ENCODE assay signal across 11 cellular contexts in genomic region chr13:50015750-50016149, GRCh38. TPM values are rescaled to one million over a fixed set of nuclear protein-coding genes. Genes with fewer than 3 reads are reported as not detected.
DNase-seq lines count a peak whose midpoint lies in the region; ATAC-seq and TF ChIP-seq lines count a peak whose summit lies in the region.
"Had no signal": no experiment of that assay in that cellular context is flagged by ENCODE, and none has a peak within 500 bp of the region (broad histone marks: within the 10 kb centered on the region; RNA-seq: fewer than 3 reads in every experiment).

No MANE protein-coding gene starts in this region.

- H3K36me3 Mint-ChIP-seq in GM23338 (ENCODE audit: low read depth) (peaks cover 41% of the 10 kb centered on the region), activated B cell treated with CpG ODN at 0.5 μM for 24 hours (ENCODE audit: low read depth) (peaks cover 76% of the 10 kb centered on the region)

- H3K27me3 ChIP-seq in GM23338 (ENCODE audit: insufficient read depth) = no peaks in the 10 kb centered on the region
- no peaks in the 10 kb centered on the region for H3K27me3 ChIP-seq in iPS-20b (ENCODE audit: insufficient read depth, low read length)
- no peaks in the 10 kb centered on the region for H3K27me3 ChIP-seq in skeletal muscle tissue (ENCODE audit: control insufficient read depth in 3 of 3, insufficient read depth in 3 of 3, low read length in 3 of 3)
- no peaks in the 10 kb centered on the region for H3K27me3 ChIP-seq in MM.1S (replicated peaks; ENCODE audit: insufficient read depth, low read length)

- ATAC-seq in GM23338 = peak; percentile 87
- no peak for ATAC-seq in activated B cell treated with CpG ODN at 0.5 μM for 24 hours (ENCODE audit: low read depth)
- ATAC-seq in GM21381 (IDR thresholded peaks at IDR 0.05; ENCODE audit: unreplicated experiment) = no peak
- ATAC-seq: activated CD4-positive, alpha-beta T cell treated with anti-CD3 and anti-CD28 coated beads for 36 hours had no signal

- H3K4me3 Mint-ChIP-seq in GM23338 (peak overlapping the region; percentile 5; the same call in 1 of the 3 replicates), activated B cell treated with CpG ODN at 0.5 μM for 24 hours (no peak overlapping the region)
- H3K4me3 Mint-ChIP-seq: activated CD4-positive, alpha-beta T cell treated with anti-CD3 and anti-CD28 coated beads for 36 hours had no signal

- no peak overlapping the region for H2AFZ ChIP-seq in GM23338
- H2AFZ ChIP-seq in MM.1S (ENCODE audit: low read length) = no peak overlapping the region

- POLR2A ChIA-PET in activated B cell treated with CpG ODN at 0.5 μM for 24 hours (lab: Charles Lee) = interaction anchor here (6.4 kb wide), 1 partner anchor 19 kb away, joined by 23 read pairs; the partner anchor contains the start of gene TRIM13

- no peaks in the 10 kb centered on the region for H3F3A ChIP-seq in GM23338 (replicated peaks; ENCODE audit: low read depth)
- no peaks in the 10 kb centered on the region for H3F3A ChIP-seq in MM.1S (ENCODE audit: insufficient read depth, low read length)

- H4K20me1 ChIP-seq in GM23338 (replicated peaks; ENCODE audit: insufficient read depth) (no peaks in the 10 kb centered on the region), MM.1S (ENCODE audit: insufficient read depth, low read length) (no peaks in the 10 kb centered on the region)

- H3K4me1 ChIP-seq in GM23338 (ENCODE audit: insufficient read depth) = peaks cover 11% of the 10 kb centered on the region
- H3K4me1 ChIP-seq in iPS-20b (ENCODE audit: insufficient read depth, low read length) = peaks cover 17% of the 10 kb centered on the region
- H3K4me1 ChIP-seq in skeletal muscle tissue (ENCODE audit: control insufficient read depth in 3 of 3, insufficient read depth in 3 of 3, low read length in 3 of 3) = peaks cover 4 to 20% (median 8%) of the 10 kb centered on the region in 3 donors
- no peaks in the 10 kb centered on the region for H3K4me1 ChIP-seq in MM.1S (ENCODE audit: low read length)

- H3K4me3 ChIP-seq in GM23338 = 0 out of 2 replicates have a peak overlapping the region, but pooled peaks have one; percentile 3
- H3K4me3 ChIP-seq in iPS-20b (ENCODE audit: low read length) = peak overlapping the region; percentile 28; the same call in 1 of the 2 replicates
- H3K4me3 ChIP-seq in skeletal muscle tissue (ENCODE audit: low read length in 3 of 3) = no peak overlapping the region
- H3K4me3 ChIP-seq in MM.1S (ENCODE audit: low read length) = no peak overlapping the region

- TF ChIP-seq CTCF in GM23338 (conservative IDR thresholded peaks at IDR 0.05; ENCODE audit: low read depth in 2 of 2) (no peak), activated B cell treated with CpG ODN at 0.5 μM for 24 hours (IDR thresholded peaks at IDR 0.05) (no peak), MM.1S (IDR thresholded peaks at IDR 0.05; ENCODE audit: low read length) (no peak)

- H3K9me3 Mint-ChIP-seq in GM23338 = no peaks in the 10 kb centered on the region
- H3K9me3 Mint-ChIP-seq in activated B cell treated with CpG ODN at 0.5 μM for 24 hours = no peaks in the 10 kb centered on the region

- H3K4me2 ChIP-seq in GM23338 (peak overlapping the region; percentile 68), MM.1S (ENCODE audit: low read depth, low read length) (no peak overlapping the region)

- H3K36me3 ChIP-seq in GM23338 (ENCODE audit: insufficient read depth) = no peaks in the 10 kb centered on the region; the same call in 1 of the 2 replicates
- H3K36me3 ChIP-seq in iPS-20b (ENCODE audit: insufficient read depth, low read depth, low read length) = peaks cover 30% of the 10 kb centered on the region
- peaks cover 7 to 29% (median 21%) of the 10 kb centered on the region in 3 donors for H3K36me3 ChIP-seq in skeletal muscle tissue (ENCODE audit: control insufficient read depth in 3 of 3, insufficient read depth in 3 of 3, low read length in 3 of 3)
- H3K36me3 ChIP-seq in MM.1S (replicated peaks; ENCODE audit: insufficient read depth, low read length) = no peaks in the 10 kb centered on the region

- H3K9ac ChIP-seq in iPS-20b (ENCODE audit: low read depth, low read length) (peak overlapping the region; percentile 7; the same call in 1 of the 2 replicates), skeletal muscle tissue (ENCODE audit: low read depth in 1 of 3, low read length in 3 of 3) (no peak overlapping the region), MM.1S (ENCODE audit: low read length) (no peak overlapping the region)

- H3K79me2 ChIP-seq in GM23338 (replicated peaks; ENCODE audit: insufficient read depth) (peaks cover 14% of the 10 kb centered on the region), MM.1S (ENCODE audit: low read length) (no peaks in the 10 kb centered on the region)

- DNase-seq in GM23338 (ENCODE audit: low spot score) = peak; percentile 29
- no peak for DNase-seq in activated B cell treated with CpG ODN at 0.5 μM for 24 hours
- DNase-seq in activated CD8-positive, alpha-beta memory T cell treated with anti-CD3 and anti-CD28 coated beads, Interleukin-2, amount 50 U/mL, for 4 hours = no peak
- no peak for DNase-seq in MM.1S
- DNase-seq: activated CD4-positive, alpha-beta T cell treated with anti-CD3 and anti-CD28 coated beads for 36 hours; activated gamma-delta T cell; COR-L47; NCI-H1092 had no signal

- peak overlapping the region; percentile 91 for H3K27ac ChIP-seq in GM23338 (ENCODE audit: low read depth)
- no peak overlapping the region for H3K27ac ChIP-seq in iPS-20b (ENCODE audit: low read length)
- H3K27ac ChIP-seq in skeletal muscle tissue (ENCODE audit: low read depth, low read length) = peak overlapping the region; percentile 17
- H3K27ac ChIP-seq in MM.1S (ENCODE audit: low read length) = no peak overlapping the region

- H3K27me3 Mint-ChIP-seq in GM23338 (ENCODE audit: insufficient read depth, low read depth, poor library complexity) = peaks cover 2% of the 10 kb centered on the region
- no peaks in the 10 kb centered on the region for H3K27me3 Mint-ChIP-seq in activated B cell treated with CpG ODN at 0.5 μM for 24 hours
- H3K27me3 Mint-ChIP-seq: activated CD4-positive, alpha-beta T cell treated with anti-CD3 and anti-CD28 coated beads for 36 hours had no signal

- CTCF ChIA-PET in activated B cell treated with CpG ODN at 0.5 μM for 24 hours (lab: Charles Lee) = interaction anchor here (1.4 kb wide), 1 partner anchor 12 kb away, joined by 3 read pairs; no protein-coding TSS in a partner anchor

- H3K9me2 ChIP-seq in GM23338 (ENCODE audit: insufficient read depth) (no peaks in the 10 kb centered on the region; the same call in 1 of the 2 replicates), MM.1S (replicated peaks; ENCODE audit: insufficient read depth, low read length) (no peaks in the 10 kb centered on the region)

- H3K9me3 ChIP-seq in iPS-20b (ENCODE audit: insufficient read depth, low read depth, low read length) = no peaks in the 10 kb centered on the region
- H3K9me3 ChIP-seq in skeletal muscle tissue (ENCODE audit: control insufficient read depth in 3 of 3, low read length in 3 of 3) = no peaks in the 10 kb centered on the region
- no peaks in the 10 kb centered on the region for H3K9me3 ChIP-seq in MM.1S (replicated peaks; ENCODE audit: insufficient read depth, low read length)

- H3K4me1 Mint-ChIP-seq in GM23338 (peaks cover 27% of the 10 kb centered on the region), activated B cell treated with CpG ODN at 0.5 μM for 24 hours (peaks cover 33% of the 10 kb centered on the region)

- intact Hi-C loops in activated B cell treated with CpG ODN at 0.5 μM for 24 hours (cut with micrococcal nuclease) = loop anchor here (5.0 kb wide), 1 partner anchor 42 kb away; no protein-coding TSS in a partner anchor

- peak overlapping the region; percentile 51 for H3K27ac Mint-ChIP-seq in GM23338
- H3K27ac Mint-ChIP-seq in activated B cell treated with CpG ODN at 0.5 μM for 24 hours = peak overlapping the region; percentile 43
- H3K27ac Mint-ChIP-seq: activated CD4-positive, alpha-beta T cell treated with anti-CD3 and anti-CD28 coated beads for 36 hours had no signal

RNA-seq across cellular contexts. Expression of gene KCNRG, which starts 0.5 kb away (rescaled TPM):
- total RNA-seq in GM23338 (2014; rRNA removed; shearing (Covaris generic)) = 3.3 TPM in 1 of 2 replicates, not detected in the other
- polyA plus RNA-seq in GM23338 (2016; fragmentation: Nextera tagmentation; extraction: Ambion mirVana) = 0.60 and 0.71 TPM in 2 replicates
- total RNA-seq in activated B cell treated with CpG ODN at 0.5 μM for 24 hours = 1.9 and 3.1 TPM in 2 replicates
- 2.1 TPM for total RNA-seq in skeletal muscle tissue

RNA-seq across cellular contexts. Expression of gene TRIM13, which starts 18.9 kb away (rescaled TPM):
- 21.6 and 25.3 TPM in 2 replicates for total RNA-seq in GM23338 (2014; rRNA removed; shearing (Covaris generic))
- 22.1 and 23.0 TPM in 2 replicates for polyA plus RNA-seq in GM23338 (2016; fragmentation: Nextera tagmentation; extraction: Ambion mirVana)
- total RNA-seq in activated B cell treated with CpG ODN at 0.5 μM for 24 hours (49.3 and 54.4 TPM in 2 replicates), skeletal muscle tissue (18.8 TPM)

Comparison
In these comparisons a context has a peak if more than half of its experiments do, and no peak if none do; other contexts are left out.
1. H3K27ac ChIP-seq: peak in GM23338 (single experiment) and skeletal muscle tissue (single experiment); none in iPS-20b (single experiment) and MM.1S (single experiment).
2. H3K4me3 ChIP-seq: peak in GM23338 (single experiment) and iPS-20b (single experiment); none in skeletal muscle tissue (0 of 3) and MM.1S (single experiment).